Comparison of ENCODE assay signal across 1 cellular context in the genomic region with DNA sequence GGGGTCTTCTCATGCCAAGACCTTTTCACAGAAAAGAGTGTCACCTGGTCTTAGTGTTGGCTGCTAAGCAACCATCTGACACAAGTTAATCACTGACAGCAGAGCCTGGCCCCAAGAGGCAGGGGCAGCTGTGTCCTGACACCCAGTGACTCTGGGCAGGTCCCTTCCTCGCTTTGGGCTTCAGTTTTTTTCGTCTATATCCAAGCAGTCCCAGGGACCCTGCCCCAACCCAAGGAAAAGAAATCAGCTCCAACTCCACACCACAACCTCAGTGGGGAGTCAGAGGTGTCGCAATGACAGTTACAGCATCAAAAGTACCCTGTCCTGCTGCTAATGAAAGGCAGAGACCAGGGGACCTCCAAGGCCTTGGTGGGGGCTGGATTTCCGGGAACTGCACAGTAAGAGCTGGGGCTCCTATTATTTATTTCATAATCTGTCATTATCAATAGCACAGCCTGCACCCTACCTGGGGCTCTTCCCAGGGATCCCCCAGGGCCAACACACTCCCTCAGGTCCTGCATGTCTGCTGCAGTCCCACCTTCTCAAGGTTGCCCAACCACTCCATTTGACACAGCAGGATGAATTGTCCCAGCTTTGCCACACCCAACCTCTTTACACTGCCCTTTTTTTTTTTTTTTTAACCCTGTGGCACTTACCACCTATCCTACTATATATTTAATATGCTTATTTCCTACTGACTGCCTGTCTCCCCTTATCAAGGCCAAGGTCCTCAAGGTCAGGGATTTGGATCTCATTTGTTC.
TF ChIP-seq lines count a peak whose summit lies in the region.

No MANE protein-coding gene starts in this region.

TF ChIP-seq in HepG2, 621 proteins besides CTCF, POLR2A, EP300 and RAD21:
- TF ChIP-seq CEBPB (IDR thresholded peaks at IDR 0.05; ENCODE audit: borderline replicate concordance, low read depth, low read length) (0 out of 2 replicates have a peak, but pooled peaks have one; percentile 26), ZNF432 (CRISPR knock-in tag; IDR thresholded peaks at IDR 0.05; ENCODE audit: borderline replicate concordance) (no peak)
